ENCODE assay signal across 23 cellular contexts in genomic region chr13:66137384-66137783, GRCh38.
DNase-seq lines count a peak whose midpoint lies in the region; ATAC-seq and TF ChIP-seq lines count a peak whose summit lies in the region.
"Had no signal": no experiment of that assay in that cellular context is flagged by ENCODE, and none has a peak within 500 bp of the region (broad histone marks: within the 10 kb centered on the region; RNA-seq: fewer than 3 reads in every experiment).

No MANE protein-coding gene starts in this region.

- peak overlapping the region; percentile 68 for H3K4me2 ChIP-seq in OCI-LY3 (ENCODE audit: low read length)

- peak overlapping the region; percentile 81 for H3K9ac ChIP-seq in OCI-LY3 (ENCODE audit: low read length)

- DNase-seq in DMS153 treated with DMSO at 0.1 percent for 48 hours (lab: John Stamatoyannopoulos, UW; ENCODE audit: unreplicated experiment) (no peak), RPMI8226 (no peak), progenitor cell of endocrine pancreas (ENCODE audit: low spot score, unreplicated experiment) (no peak), NCI-H187 (lab: John Stamatoyannopoulos, UW) (no peak)
- DNase-seq: activated CD4-positive, alpha-beta T cell treated with anti-CD3 and anti-CD28 coated beads for 48 hours; activated T-cell treated with anti-CD3 and anti-CD28 coated beads, Interleukin-2, amount 50 U/mL, for 24 hours; CD8-positive, alpha-beta T cell; DMS 273 treated with DMSO at 0.1 percent for 48 hours; H9; KG1; kidney glomerular epithelial cell; mammary epithelial cell; NCI-H146; NCI-H2171 treated with DMSO at 0.1 percent for 48 hours; NCI-H69; transverse colon had no signal

- TF ChIP-seq CTCF in OCI-LY3 (IDR thresholded peaks at IDR 0.05; ENCODE audit: low read depth, low read length) = no peak
- TF ChIP-seq CTCF in progenitor cell of endocrine pancreas (IDR thresholded peaks at IDR 0.05; ENCODE audit: unreplicated experiment) = no peak

- peak overlapping the region; percentile 37 for H3K4me3 ChIP-seq in OCI-LY3 (ENCODE audit: low read length)
- H3K4me3 ChIP-seq: transverse colon had no signal

- H4K20me1 ChIP-seq in OCI-LY3 (ENCODE audit: insufficient read depth, low read length) = no peaks in the 10 kb centered on the region

- H3K27ac ChIP-seq in OCI-LY3 (ENCODE audit: low read length) = peak overlapping the region; percentile 95
- H3K27ac ChIP-seq: transverse colon, VCaP had no signal

- no peaks in the 10 kb centered on the region for H3K79me2 ChIP-seq in OCI-LY3 (ENCODE audit: low read length)

- no peaks in the 10 kb centered on the region for H3K27me3 ChIP-seq in OCI-LY3 (ENCODE audit: low read depth, low read length)
- H3K27me3 ChIP-seq: transverse colon had no signal

- H3K9me3 Mint-ChIP-seq in progenitor cell of endocrine pancreas (ENCODE audit: low read depth) = no peaks in the 10 kb centered on the region
- H3K9me3 Mint-ChIP-seq: H9 had no signal

- H3K36me3 ChIP-seq in OCI-LY3 (replicated peaks; ENCODE audit: low read depth, low read length) = peaks cover 30% of the 10 kb centered on the region
- H3K36me3 ChIP-seq: transverse colon had no signal

- H3K4me1 ChIP-seq in OCI-LY3 (ENCODE audit: low read length) = peaks cover 46% of the 10 kb centered on the region
- H3K4me1 ChIP-seq: transverse colon had no signal

- H3K27ac Mint-ChIP-seq in progenitor cell of endocrine pancreas = no peak overlapping the region
- H3K27ac Mint-ChIP-seq: activated T-cell treated with anti-CD3 and anti-CD28 coated beads, Interleukin-2, amount 50 U/mL, for 24 hours; brain; CD8-positive, alpha-beta T cell; H9 had no signal

- H3K27me3 Mint-ChIP-seq in progenitor cell of endocrine pancreas = no peaks in the 10 kb centered on the region
- H3K27me3 Mint-ChIP-seq: activated T-cell treated with anti-CD3 and anti-CD28 coated beads, Interleukin-2, amount 50 U/mL, for 24 hours; brain had no signal

- peaks cover 7% of the 10 kb centered on the region for H3K9me3 ChIP-seq in OCI-LY3 (ENCODE audit: insufficient read depth, low read length)
- H3K9me3 ChIP-seq: transverse colon had no signal

- H3K4me3 Mint-ChIP-seq in progenitor cell of endocrine pancreas (ENCODE audit: low read depth) = no peak overlapping the region
- H3K4me3 Mint-ChIP-seq: activated T-cell treated with anti-CD3 and anti-CD28 coated beads, Interleukin-2, amount 50 U/mL, for 24 hours; brain; CD8-positive, alpha-beta T cell; H9 had no signal

- ATAC-seq in GM18498 (IDR thresholded peaks at IDR 0.05; ENCODE audit: unreplicated experiment) (peak; percentile 23), GM19438 (IDR thresholded peaks at IDR 0.05; ENCODE audit: low read depth, unreplicated experiment) (peak; percentile 26), HG02610 (IDR thresholded peaks at IDR 0.05; ENCODE audit: unreplicated experiment) (peak; percentile 16)
- ATAC-seq: CD8-positive, alpha-beta T cell; Right ventricle myocardium inferior had no signal

- peak overlapping the region; percentile 52 for H2AFZ ChIP-seq in OCI-LY3 (ENCODE audit: low read depth, low read length)

- H3K4me1 Mint-ChIP-seq in progenitor cell of endocrine pancreas (ENCODE audit: low read depth) = peaks cover 10% of the 10 kb centered on the region
- H3K4me1 Mint-ChIP-seq: brain, H9 had no signal

- no peaks in the 10 kb centered on the region for H3K36me3 Mint-ChIP-seq in progenitor cell of endocrine pancreas (ENCODE audit: insufficient read depth)
- H3K36me3 Mint-ChIP-seq: brain; CD8-positive, alpha-beta T cell had no signal
